26 cellular contexts compared by ENCODE assay signal in genomic region chr2:75865702-75866101, GRCh38.
"Had no signal": no experiment of that assay in that cellular context is flagged by ENCODE, and none has a peak within 500 bp of the region (broad histone marks: within the 10 kb centered on the region; RNA-seq: fewer than 3 reads in every experiment).

No MANE protein-coding gene starts in this region.

- H3K4me1 ChIP-seq: esophagus muscularis mucosa, foreskin keratinocyte, gastroesophageal sphincter, left lung, lower lobe of right lung had no signal

- ATAC-seq: foreskin keratinocyte, gastroesophageal sphincter, heart left ventricle, left colon, left lung, left ventricle myocardium superior, lower lobe of right lung, mucosa of descending colon had no signal

- H3K36me3 Mint-ChIP-seq: immature natural killer cell, mesothelial cell of epicardium, naive B cell had no signal

- H3K27ac Mint-ChIP-seq: immature natural killer cell, mesothelial cell of epicardium had no signal

- H3K27ac ChIP-seq: coronary artery, esophagus muscularis mucosa, foreskin keratinocyte, gastroesophageal sphincter, heart left ventricle, hepatocyte, left lung, lower lobe of right lung had no signal

- H3K4me3 Mint-ChIP-seq: immature natural killer cell, mesothelial cell of epicardium, naive B cell had no signal

- H3K4me3 ChIP-seq: coronary artery, dorsolateral prefrontal cortex, esophagus muscularis mucosa, gastroesophageal sphincter, heart left ventricle, hepatocyte, left lung, lower lobe of right lung, mucosa of descending colon had no signal

- H3K36me3 ChIP-seq: esophagus muscularis mucosa, gastroesophageal sphincter, heart left ventricle, left lung, lower lobe of right lung had no signal

- H2AFZ ChIP-seq: hepatocyte had no signal

- H3K9me3 ChIP-seq: esophagus muscularis mucosa, gastroesophageal sphincter, heart left ventricle, left lung, lower lobe of right lung, mucosa of descending colon had no signal

- H3K27me3 ChIP-seq: dorsolateral prefrontal cortex, esophagus muscularis mucosa, foreskin keratinocyte, gastroesophageal sphincter, heart left ventricle, hepatocyte, left lung had no signal

- H3K4me1 Mint-ChIP-seq: immature natural killer cell, mesothelial cell of epicardium, naive B cell had no signal

- DNase-seq: dermis blood vessel endothelial cell; dorsolateral prefrontal cortex; effector CD4-positive, alpha-beta T cell; effector memory CD4-positive, alpha-beta T cell; foreskin keratinocyte; heart left ventricle; hypothalamus; immature natural killer cell; islet precursor cell; kidney; kidney glomerular epithelial cell; left colon; left lung; left ventricle myocardium superior; lower lobe of right lung; mesenchymal stem cell; mucosa of descending colon; naive B cell had no signal

- H3K9me3 Mint-ChIP-seq: mesothelial cell of epicardium had no signal

- H3K79me2 ChIP-seq: hepatocyte had no signal

- H3K4me2 ChIP-seq: hepatocyte had no signal

- FAIRE-seq: colon, endothelial cell of umbilical vein, frontal cortex, kidney had no signal
